ENCODE assay signal across 19 cellular contexts in genomic region chr14:95765016-95765415, GRCh38. TPM values are rescaled to one million over a fixed set of nuclear protein-coding genes. Genes with fewer than 3 reads are reported as not detected.
DNase-seq lines count a peak whose midpoint lies in the region; FAIRE-seq and TF ChIP-seq lines count a peak whose summit lies in the region.
"Had no signal": no experiment of that assay in that cellular context is flagged by ENCODE, and none has a peak within 500 bp of the region (broad histone marks: within the 10 kb centered on the region; RNA-seq: fewer than 3 reads in every experiment).

No MANE protein-coding gene starts in this region.

- H3K14ac ChIP-seq in neuronal stem cell (ENCODE audit: low read length): no peak overlapping the region

- peak overlapping the region; percentile 28 for H3K23ac ChIP-seq in neuronal stem cell (ENCODE audit: low read depth, low read length, poor library complexity)

- no peak overlapping the region for H3K27ac ChIP-seq in neuronal stem cell (replicated peaks; ENCODE audit: low read length)
- H3K27ac ChIP-seq in small intestine (ENCODE audit: low read depth in 1 of 2, low read length in 1 of 2): no peak overlapping the region
- H3K27ac ChIP-seq: KMS-11, SJSA1 had no signal

- no peak overlapping the region for H3K18ac ChIP-seq in neuronal stem cell (ENCODE audit: low read length)

- H3K9me3 ChIP-seq in neuronal stem cell (replicated peaks in 1 of 2; ENCODE audit: control insufficient read depth in 2 of 2, insufficient read depth in 1 of 2, low read depth in 1 of 2, low read length in 2 of 2) (no peaks in the 10 kb centered on the region), small intestine (ENCODE audit: control insufficient read depth, low read depth) (no peaks in the 10 kb centered on the region)

- no peak overlapping the region for H2BK12ac ChIP-seq in neuronal stem cell (ENCODE audit: low read length)

- no peak overlapping the region for H4K8ac ChIP-seq in neuronal stem cell (ENCODE audit: low read depth, low read length)

- no peaks in the 10 kb centered on the region for H3K79me1 ChIP-seq in neuronal stem cell (ENCODE audit: low read depth, low read length)

- H3K4me2 ChIP-seq in neuronal stem cell (ENCODE audit: insufficient read depth, low read length, poor library complexity, severe bottlenecking): no peak overlapping the region
- H3K4me2 ChIP-seq: KMS-11 had no signal

- FAIRE-seq in D721Med (lab: Jason Lieb, UNC): no peak
- FAIRE-seq in frontal cortex (lab: Jason Lieb, UNC): no peak
- no peak for FAIRE-seq in small intestine (lab: Jason Lieb, UNC)
- FAIRE-seq: A204.1, GM12878, HTR-8/SVneo had no signal

- no peak overlapping the region for H2BK15ac ChIP-seq in neuronal stem cell (ENCODE audit: low read length)

- no peak overlapping the region for H3K4ac ChIP-seq in neuronal stem cell (ENCODE audit: low read length)

- H3K4me3 ChIP-seq in neuronal stem cell (ENCODE audit: low read length in 2 of 2) (no peak overlapping the region), H7 (ENCODE audit: insufficient read depth, low read depth, low read length) (no peak overlapping the region), small intestine (ENCODE audit: low read depth in 1 of 2, low read length in 2 of 2) (no peak overlapping the region)
- H3K4me3 ChIP-seq: GM12878, SJSA1 had no signal

- H2AFZ ChIP-seq in neuronal stem cell (ENCODE audit: low read length): no peak overlapping the region

- no peak overlapping the region for H3K9ac ChIP-seq in neuronal stem cell (ENCODE audit: low read depth, low read length, poor library complexity)
- H3K9ac ChIP-seq: KMS-11 had no signal

- DNase-seq in D721Med (ENCODE audit: insufficient read length, low spot score) (peak; percentile 26), NCI-H1694 (lab: John Stamatoyannopoulos, UW) (peak; percentile 100), NCI-H69 (lab: John Stamatoyannopoulos, UW) (peak; percentile 87), neuronal stem cell (ENCODE audit: low spot score) (no peak), H7 (no peak), frontal cortex (ENCODE audit: low spot score in 2 of 2) (no peak), small intestine (no peak)
- DNase-seq in stimulated activated CD4-positive, alpha-beta T cell treated with anti-CD3 and anti-CD28 coated beads, Interleukin-4, amount 100 ng/mL, for 1 hour: no peak
- DNase-seq: DMS79 treated with DMSO at 0.1 percent for 48 hours, IMR-90, MV-4-11, NCI-H1105 treated with DMSO at 0.1 percent for 48 hours, NCI-H510A had no signal

- H2BK5ac ChIP-seq in neuronal stem cell (ENCODE audit: low read length): no peak overlapping the region

- H3K4me1 ChIP-seq in neuronal stem cell (ENCODE audit: control insufficient read depth in 2 of 2, insufficient read depth in 1 of 2, low read depth in 1 of 2, low read length in 2 of 2) (peaks cover 0 to 14% of the 10 kb centered on the region in 2 donors), small intestine (ENCODE audit: control insufficient read depth in 2 of 2, insufficient read depth in 1 of 2, low read depth in 1 of 2, low read length in 1 of 2) (no peaks in the 10 kb centered on the region)

- H3K36me3 ChIP-seq in neuronal stem cell (replicated peaks in 1 of 2; ENCODE audit: control insufficient read depth in 2 of 2, insufficient read depth in 2 of 2, low read length in 2 of 2) (no peaks in the 10 kb centered on the region), H7 (replicated peaks; ENCODE audit: control insufficient read depth, insufficient read depth, low read length) (no peaks in the 10 kb centered on the region), small intestine (ENCODE audit: control insufficient read depth in 2 of 2, insufficient read depth in 2 of 2, low read length in 2 of 2) (no peaks in the 10 kb centered on the region)
- H3K36me3 ChIP-seq: SJSA1 had no signal

- H4K91ac ChIP-seq in neuronal stem cell (ENCODE audit: low read depth, low read length, poor library complexity): no peak overlapping the region

- WGBS in neuronal stem cell (ENCODE audit: extremely low coverage in 2 of 2, insufficient read length in 2 of 2, insufficient replicate concordance in 1 of 2), 2 donors: no CpG with 5 or more reads among the region's 8 CpGs
- 58 to 60% (median 59%) methylated on average over 8 of the region's 8 CpGs for WGBS in small intestine, 3 donors

- H3K27me3 ChIP-seq in neuronal stem cell (ENCODE audit: control insufficient read depth in 3 of 3, insufficient read depth in 3 of 3, low read depth in 1 of 3, low read length in 3 of 3): peaks cover 0 to 5% (median 0%) of the 10 kb centered on the region in 3 experiments
- no peaks in the 10 kb centered on the region for H3K27me3 ChIP-seq in H7 (ENCODE audit: control insufficient read depth, insufficient read depth, low read length)
- peaks cover 0 to 3% of the 10 kb centered on the region in 2 donors for H3K27me3 ChIP-seq in small intestine (ENCODE audit: control insufficient read depth in 2 of 2, insufficient read depth in 2 of 2, low read length in 2 of 2)
- H3K27me3 ChIP-seq: SJSA1 had no signal

- no peak overlapping the region for H2AK5ac ChIP-seq in neuronal stem cell (ENCODE audit: low read depth, low read length)

- no peak for TF ChIP-seq CTCF in D721Med (IDR thresholded peaks at IDR 0.05; ENCODE audit: insufficient read depth, missing control alignments)

- H2BK120ac ChIP-seq in neuronal stem cell (ENCODE audit: low read depth, low read length): no peak overlapping the region

RNA-seq across cellular contexts. Expression of gene TCL1A, which starts 51.1 kb away (rescaled TPM):
- 0.07 TPM for polyA plus RNA-seq in neuronal stem cell (2013, experiment 1 of 2)
- polyA plus RNA-seq in neuronal stem cell (2013, experiment 2 of 2): 0.06 TPM
- 0.33 TPM in 1 of 2 replicates, not detected in the other for total RNA-seq in H7 (2014; rRNA removed; shearing (Covaris generic))
- total RNA-seq in frontal cortex: not detected
- polyA plus RNA-seq in small intestine: 1 to 10 TPM in 1 of 3 donors, not detected in 2; 3.8 TPM
- total RNA-seq: IMR-90, Right ventricle myocardium inferior, SJSA1 had no signal
- polyA plus RNA-seq: IMR-90 had no signal

Comparison
In these comparisons a context has a peak if more than half of its experiments do, and no peak if none do; other contexts are left out.
1. DNase-seq: peak in D721Med (single experiment), NCI-H1694 (single experiment) and NCI-H69 (single experiment); none in neuronal stem cell (single experiment), H7 (single experiment), frontal cortex (0 of 2), small intestine (single experiment) and stimulated activated CD4-positive, alpha-beta T cell treated with anti-CD3 and anti-CD28 coated beads, Interleukin-4, amount 100 ng/mL, for 1 hour (single experiment).